20 cellular contexts compared by ENCODE assay signal in genomic region chr3:50410185-50410584, GRCh38.
"Had no signal": no experiment of that assay in that cellular context is flagged by ENCODE, and none has a peak within 500 bp of the region (broad histone marks: within the 10 kb centered on the region; RNA-seq: fewer than 3 reads in every experiment).

No MANE protein-coding gene starts in this region.

- DNase-seq: IMR-90, Karpas-422, KG1, MG63, NCI-H1092, NCI-H1105 treated with DMSO at 0.1 percent for 48 hours, NCI-H1417 treated with DMSO at 0.1 percent for 48 hours, NCI-H146, NCI-H1694 treated with DMSO at 0.1 percent for 48 hours, NCI-H1930, NCI-H2081, NCI-H2107, NCI-H2227 treated with DMSO at 0.1 percent for 48 hours, NCI-H524, NCI-H69, NCI-H774, PC-3, SHP77 had no signal

- ATAC-seq: HepG2, Panc1, PC-3 had no signal
